In the genomic region with DNA sequence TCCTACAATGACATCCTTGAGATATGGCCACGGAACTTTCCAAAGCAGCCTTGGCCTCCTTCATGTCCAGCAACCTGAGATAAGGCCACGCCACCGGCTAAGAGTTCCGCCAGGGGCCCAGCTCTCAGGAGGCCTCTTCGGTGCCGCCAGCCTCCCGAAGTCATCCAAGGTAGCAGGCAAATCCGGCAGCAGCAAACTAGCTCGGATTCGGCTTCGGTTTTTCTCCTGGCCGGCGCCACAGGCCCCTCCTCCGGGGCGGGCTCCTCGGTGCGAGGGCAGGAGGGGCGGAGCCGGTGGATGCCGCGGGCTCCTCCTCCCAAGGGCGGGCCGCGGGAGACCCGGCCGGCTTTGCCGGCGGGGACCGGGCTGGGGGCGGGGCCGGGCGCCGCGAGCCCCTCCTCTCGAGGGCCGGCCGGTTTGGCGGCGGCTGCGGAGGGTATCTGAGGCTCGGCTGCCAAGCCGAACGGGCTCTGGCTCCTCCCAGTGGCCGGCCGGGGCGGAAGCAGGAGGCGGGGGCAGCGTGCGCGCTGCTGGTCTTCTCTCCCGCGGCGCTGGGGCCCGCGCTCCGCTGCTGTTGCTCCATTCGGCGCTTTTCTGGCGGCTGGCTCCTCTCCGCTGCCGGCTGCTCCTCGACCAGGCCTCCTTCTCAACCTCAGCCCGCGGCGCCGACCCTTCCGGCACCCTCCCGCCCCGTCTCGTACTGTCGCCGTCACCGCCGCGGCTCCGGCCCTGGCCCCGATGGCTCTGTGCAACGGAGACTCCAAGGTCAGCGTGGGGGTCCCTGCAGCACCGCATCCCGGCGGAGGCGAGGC, we compare ENCODE assay signal across 8 cellular contexts. TPM values are rescaled to one million over a fixed set of nuclear protein-coding genes. Genes with fewer than 3 reads are reported as not detected.
DNase-seq lines count a peak whose midpoint lies in the region; ATAC-seq and TF ChIP-seq lines count a peak whose summit lies in the region.

Gene GMPS, plus strand, starts transcription at position 518 of the 812 bp plus-strand sequence. Its CDS starts 221 bp downstream, at position 739.

- H3K27ac Mint-ChIP-seq in type B pancreatic cell = peak within 1 kb of the TSS; percentile 93

- H3K4me3 Mint-ChIP-seq in type B pancreatic cell = peak within 1 kb of the TSS; percentile 98

- H3K9me3 ChIP-seq in adipocyte (ENCODE audit: control insufficient read depth, low read length) = no peaks in the 10 kb centered on the region

- intact Hi-C loops in cardiac septum (cut with DNase I) = loop anchor here (1.0 to 5.0 kb wide), 2 partner anchors 16 to 63 kb away; partner anchors contain the start of genes C3orf33 and SLC33A1

- peaks cover 16% of the 10 kb centered on the region for H3K4me1 ChIP-seq in adipocyte (ENCODE audit: control insufficient read depth, insufficient read depth, low read length)

- peaks cover 3% of the 10 kb centered on the region for H3K36me3 Mint-ChIP-seq in type B pancreatic cell

- ATAC-seq in HG02798 (IDR thresholded peaks at IDR 0.05; ENCODE audit: poor library complexity, unreplicated experiment) = peak; percentile 93

- H3K4me3 ChIP-seq in GM12875 (ENCODE audit: low read depth, low read length) (peak within 1 kb of the TSS; percentile 100), adipocyte (ENCODE audit: low read length) (peak within 1 kb of the TSS; percentile 89)

- H3K27me3 Mint-ChIP-seq in type B pancreatic cell = no peaks in the 10 kb centered on the region

- peak; percentile 94 for DNase-seq in NCI-H1417 treated with DMSO at 0.1 percent for 48 hours (lab: John Stamatoyannopoulos, UW)
- peak; percentile 92 for DNase-seq in SW480 (ENCODE audit: low spot score)
- DNase-seq in adipocyte (ENCODE audit: low read depth) = peak; percentile 98
- DNase-seq in cardiac septum (ENCODE audit: low spot score) = peak; percentile 98
- DNase-seq in pons (ENCODE audit: low spot score) = peak; percentile 94
- DNase-seq in type B pancreatic cell (ENCODE audit: extremely low spot score, unreplicated experiment) = peak; percentile 98

- no peaks in the 10 kb centered on the region for H3K9me3 Mint-ChIP-seq in type B pancreatic cell

- H3K36me3 ChIP-seq in adipocyte (ENCODE audit: control insufficient read depth, insufficient read depth, low read length, severe bottlenecking) = no peaks in the 10 kb centered on the region

- TF ChIP-seq CTCF in GM12875 (IDR thresholded peaks at IDR 0.05; ENCODE audit: borderline replicate concordance, insufficient read depth, low read depth, low read length) (peak; percentile 44), type B pancreatic cell (conservative IDR thresholded peaks at IDR 0.05) (peak; percentile 67)

- H3K27me3 ChIP-seq in adipocyte (replicated peaks; ENCODE audit: control insufficient read depth, insufficient read depth, low read length) = no peaks in the 10 kb centered on the region

- H3K4me1 Mint-ChIP-seq in type B pancreatic cell (ENCODE audit: unreplicated experiment) = peaks cover 14% of the 10 kb centered on the region

- peak within 1 kb of the TSS; percentile 93 for H3K9ac ChIP-seq in adipocyte (ENCODE audit: low read length)

RNA-seq across cellular contexts. Expression of gene GMPS, which starts in this region (rescaled TPM):
- total RNA-seq in cardiac septum (27.7 TPM), type B pancreatic cell (ENCODE audit: low replicate concordance) (58.6 and 90.4 TPM in 2 replicates)

Comparison
In these comparisons a context has a peak if more than half of its experiments do, and no peak if none do; other contexts are left out.
1. Peak in every context shown above with its lines: DNase-seq, ATAC-seq and H3K4me3 ChIP-seq.